In the genomic region with DNA sequence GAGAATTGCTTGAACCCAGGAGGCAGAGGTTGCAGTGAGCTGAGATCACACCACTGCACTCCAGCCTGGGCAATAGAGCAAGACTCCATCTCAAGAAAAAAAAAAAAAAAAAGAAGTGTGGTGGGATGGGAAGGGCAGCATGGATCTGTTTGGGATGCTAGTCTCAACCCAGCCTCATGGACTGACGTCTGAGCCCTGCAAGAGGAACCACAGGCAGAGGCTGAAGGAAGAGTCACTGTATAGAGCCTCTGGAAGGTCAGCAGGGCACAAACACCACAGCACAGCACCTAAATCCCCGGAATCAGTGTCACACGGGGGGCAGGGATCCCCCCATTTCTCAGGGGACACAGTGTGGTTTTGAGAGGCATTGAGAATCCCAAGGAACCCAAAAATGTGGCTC, we compare ENCODE assay signal across 29 cellular contexts. TPM values are rescaled to one million over a fixed set of nuclear protein-coding genes. Genes with fewer than 3 reads are reported as not detected.
"Had no signal": no experiment of that assay in that cellular context is flagged by ENCODE, and none has a peak within 500 bp of the region (broad histone marks: within the 10 kb centered on the region; RNA-seq: fewer than 3 reads in every experiment).

No MANE protein-coding gene starts in this region.

- ATAC-seq: activated CD4-positive, alpha-beta T cell treated with anti-CD3 and anti-CD28 coated beads for 36 hours; activated CD8-positive, alpha-beta T cell treated with anti-CD3 and anti-CD28 coated beads, Interleukin-2, amount 10 ng/mL, durations not matched to agents 7 days and 5 days; body of pancreas; Panc1 had no signal

- H3K9me3 ChIP-seq: ascending aorta, body of pancreas, SJCRH30, SK-N-SH had no signal

- H3K4me3 Mint-ChIP-seq: activated CD4-positive, alpha-beta T cell treated with anti-CD3 and anti-CD28 coated beads for 36 hours; activated CD8-positive, alpha-beta T cell treated with anti-CD3 and anti-CD28 coated beads, Interleukin-2, amount 10 ng/mL, durations not matched to agents 7 days and 5 days; activated naive CD4-positive, alpha-beta T cell treated with anti-CD3 and anti-CD28 coated beads, Interleukin-2, amount 50 U/mL, for 24 hours; activated T-helper 1 cell treated with anti-CD3 and anti-CD28 coated beads, Interleukin-12 subunit alpha, Interleukin-12 subunit beta, Interleukin-2, Interleukin-4 antibody, amounts not matched to agents 30 ng/mL and 10 ng/mL and 1 ng/mL, durations not matched to agents 14 hours and 24 hours and 36 hours; central memory CD8-positive, alpha-beta T cell had no signal

- H3K27ac ChIP-seq: ascending aorta, body of pancreas, SJCRH30, WERI-Rb-1 had no signal

- H3K4me3 ChIP-seq: ascending aorta, body of pancreas, SJCRH30 had no signal

- DNase-seq: activated CD4-positive, alpha-beta T cell treated with anti-CD3 and anti-CD28 coated beads for 36 hours; activated CD4-positive, alpha-beta T cell treated with anti-CD3 and anti-CD28 coated beads, Interleukin-2, amount 50 U/mL, for 4 hours; activated CD8-positive, alpha-beta memory T cell treated with anti-CD3 and anti-CD28 coated beads, Interleukin-2, amount 50 U/mL, for 48 hours; activated CD8-positive, alpha-beta T cell treated with anti-CD3 and anti-CD28 coated beads, Interleukin-2, amount 10 ng/mL, durations not matched to agents 7 days and 5 days; activated effector memory CD4-positive, alpha-beta T cell treated with Interleukin-2 at 50 U/mL for 16 hours; activated naive CD4-positive, alpha-beta T cell; activated T-cell treated with anti-CD3 and anti-CD28 coated beads, Interleukin-2, amount 50 U/mL, for 1 hour; body of pancreas; NCI-H1092; NCI-H1417; NCI-H2029 treated with DMSO at 0.1 percent for 48 hours; NCI-H510A treated with DMSO at 0.1 percent for 48 hours; NCI-H69; NK-92 treated with Interleukin-12 subunit alpha and Interleukin-12 subunit beta, amount 100 ng/mL, for 24 hours; OCI-M1; Right ventricle myocardium superior; RPMI8226; SJCRH30; SK-N-SH; T-helper 1 cell; WERI-Rb-1 had no signal

- H3K36me3 Mint-ChIP-seq: activated naive CD4-positive, alpha-beta T cell treated with anti-CD3 and anti-CD28 coated beads, Interleukin-2, amount 50 U/mL, for 24 hours had no signal

- H3K27ac Mint-ChIP-seq: activated CD4-positive, alpha-beta T cell treated with anti-CD3 and anti-CD28 coated beads for 36 hours; activated CD8-positive, alpha-beta T cell treated with anti-CD3 and anti-CD28 coated beads, Interleukin-2, amount 10 ng/mL, durations not matched to agents 7 days and 5 days; activated naive CD4-positive, alpha-beta T cell treated with anti-CD3 and anti-CD28 coated beads, Interleukin-2, amount 50 U/mL, for 24 hours; activated T-helper 1 cell treated with anti-CD3 and anti-CD28 coated beads, Interleukin-12 subunit alpha, Interleukin-12 subunit beta, Interleukin-2, Interleukin-4 antibody, amounts not matched to agents 30 ng/mL and 10 ng/mL and 1 ng/mL, durations not matched to agents 14 hours and 24 hours and 36 hours had no signal

- H3K27me3 ChIP-seq: SJCRH30 had no signal

- H3K9me3 Mint-ChIP-seq: activated naive CD4-positive, alpha-beta T cell treated with anti-CD3 and anti-CD28 coated beads, Interleukin-2, amount 50 U/mL, for 24 hours; activated T-helper 1 cell treated with anti-CD3 and anti-CD28 coated beads, Interleukin-12 subunit alpha, Interleukin-12 subunit beta, Interleukin-2, Interleukin-4 antibody, amounts not matched to agents 30 ng/mL and 10 ng/mL and 1 ng/mL, durations not matched to agents 14 hours and 24 hours and 36 hours; central memory CD8-positive, alpha-beta T cell had no signal

- H3K36me3 ChIP-seq: ascending aorta, SJCRH30, WERI-Rb-1 had no signal

- H3K4me1 ChIP-seq: ascending aorta, body of pancreas, SJCRH30 had no signal

RNA-seq across cellular contexts. Expression of gene CXCL16, which starts 10.9 kb away (rescaled TPM):
- total RNA-seq: SJCRH30 had no signal

RNA-seq across cellular contexts. Expression of gene ZMYND15, which starts 11.0 kb away (rescaled TPM):
- total RNA-seq: activated CD8-positive, alpha-beta T cell treated with anti-CD3 and anti-CD28 coated beads, Interleukin-2, amount 10 ng/mL, durations not matched to agents 7 days and 5 days; ascending aorta; M059J; Right ventricle myocardium superior; SJCRH30 had no signal

RNA-seq across cellular contexts. Expression of gene TM4SF5, which starts 21.1 kb away (rescaled TPM):
- total RNA-seq: activated CD4-positive, alpha-beta T cell treated with anti-CD3 and anti-CD28 coated beads for 36 hours; activated CD8-positive, alpha-beta T cell treated with anti-CD3 and anti-CD28 coated beads, Interleukin-2, amount 10 ng/mL, durations not matched to agents 7 days and 5 days; activated T-helper 1 cell treated with anti-CD3 and anti-CD28 coated beads, Interleukin-12 subunit alpha, Interleukin-12 subunit beta, Interleukin-2, Interleukin-4 antibody, amounts not matched to agents 30 ng/mL and 10 ng/mL and 1 ng/mL, durations not matched to agents 14 hours and 24 hours and 36 hours; ascending aorta; LHCN-M2; M059J; Right ventricle myocardium superior; SJCRH30; T-helper 2 cell treated with Interferon-gamma antibody and Interleukin-4, amounts not matched to agents 100 ng/mL and 5 ng/mL, for 36 hours had no signal
- polyA plus RNA-seq: SK-N-SH had no signal

RNA-seq across cellular contexts. Expression of gene VMO1, which starts 35.6 kb away (rescaled TPM):
- total RNA-seq: activated CD8-positive, alpha-beta T cell treated with anti-CD3 and anti-CD28 coated beads, Interleukin-2, amount 10 ng/mL, durations not matched to agents 7 days and 5 days; activated T-helper 1 cell treated with anti-CD3 and anti-CD28 coated beads, Interleukin-12 subunit alpha, Interleukin-12 subunit beta, Interleukin-2, Interleukin-4 antibody, amounts not matched to agents 30 ng/mL and 10 ng/mL and 1 ng/mL, durations not matched to agents 14 hours and 24 hours and 36 hours; ascending aorta; body of pancreas had no signal
